20 cellular contexts compared by ENCODE assay signal in the genomic region with DNA sequence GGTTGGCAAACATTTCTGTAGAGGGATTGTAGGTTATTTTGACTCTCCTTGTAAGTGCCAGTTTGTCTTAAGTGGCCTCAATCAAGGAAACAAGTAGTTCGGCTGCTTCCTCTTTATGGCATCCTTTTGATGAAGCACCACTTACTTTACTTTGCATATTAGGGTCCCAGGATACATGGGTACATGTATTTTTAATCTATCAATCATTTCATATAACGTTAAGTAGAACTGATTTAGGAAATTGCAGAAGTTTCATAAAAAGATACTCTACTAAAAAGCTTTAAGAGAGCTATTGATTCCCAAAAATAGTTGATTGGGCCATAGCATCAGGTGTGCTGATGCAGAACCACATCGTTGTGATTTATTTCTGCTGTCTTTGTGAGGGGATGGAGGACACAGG. TPM values are rescaled to one million over a fixed set of nuclear protein-coding genes. Genes with fewer than 3 reads are reported as not detected.
A peak's percentile ranks its signal among the peaks of the same experiment; 100 is the strongest.
DNase-seq lines count a peak whose midpoint lies in the region; ATAC-seq and TF ChIP-seq lines count a peak whose summit lies in the region.
"Had no signal": no experiment of that assay in that cellular context is flagged by ENCODE, and none has a peak within 500 bp of the region (broad histone marks: within the 10 kb centered on the region; RNA-seq: fewer than 3 reads in every experiment).

No MANE protein-coding gene starts in this region.

- no peak for DNase-seq in activated T-cell treated with anti-CD3 and anti-CD28 coated beads, Interleukin-2, amount 50 U/mL, for 24 hours
- no peak for DNase-seq in activated T-cell treated with anti-CD3 and anti-CD28 coated beads, Interleukin-2, amount 50 U/mL, for 48 hours
- no peak for DNase-seq in activated naive CD4-positive, alpha-beta T cell treated with anti-CD3 and anti-CD28 coated beads, Interleukin-2, amount 50 U/mL, for 72 hours (ENCODE audit: low spot score in 2 of 2)
- DNase-seq in natural killer cell (no peak), DMS 273 treated with DMSO at 0.1 percent for 48 hours (lab: John Stamatoyannopoulos, UW) (no peak), NCI-H2107 (lab: John Stamatoyannopoulos, UW) (no peak), PC-9 (no peak)
- DNase-seq: ACHN; adrenal gland; H9; left colon; MM.1S; NCI-H1694; NCI-H446 treated with DMSO at 0.1 percent for 48 hours; occipital lobe; right cardiac atrium; stimulated activated naive CD4-positive, alpha-beta T cell treated with Interleukin-2 at 50 U/mL for 16 hours; SW 1271 had no signal

- no TSS peak for BruUV-seq in PC-9 (replicated peaks; lab: Mats Ljungman, UMichigan)

- CTCF ChIA-PET in PC-9 (lab: Charles Lee) = no interaction called here

- POLR2A ChIA-PET in PC-9 (lab: Charles Lee; ENCODE audit: unreplicated experiment) = no interaction called here

- no peaks in the 10 kb centered on the region for H3K27me3 Mint-ChIP-seq in activated T-cell treated with anti-CD3 and anti-CD28 coated beads, Interleukin-2, amount 50 U/mL, for 24 hours
- H3K27me3 Mint-ChIP-seq in natural killer cell (ENCODE audit: low read depth in 2 of 2) = no peaks in the 10 kb centered on the region

- peak overlapping the region; percentile 64 for H3K4me3 Mint-ChIP-seq in activated T-cell treated with anti-CD3 and anti-CD28 coated beads, Interleukin-2, amount 50 U/mL, for 24 hours
- peak overlapping the region; percentile 78 for H3K4me3 Mint-ChIP-seq in natural killer cell
- H3K4me3 Mint-ChIP-seq: H9 had no signal

- no peak overlapping the region for H2AFZ ChIP-seq in PC-9

- no peaks in the 10 kb centered on the region for H4K20me1 ChIP-seq in PC-9 (ENCODE audit: insufficient read depth)

- peaks cover 95% of the 10 kb centered on the region for H3K4me1 Mint-ChIP-seq in activated T-cell treated with anti-CD3 and anti-CD28 coated beads, Interleukin-2, amount 50 U/mL, for 24 hours (ENCODE audit: low read depth)
- H3K4me1 Mint-ChIP-seq in natural killer cell = peaks cover 100% of the 10 kb centered on the region in 2 donors

- no peaks in the 10 kb centered on the region for H3K9me3 ChIP-seq in PC-9 (ENCODE audit: insufficient read depth, low read depth)
- H3K9me3 ChIP-seq: adrenal gland, gastroesophageal sphincter had no signal

- no peak overlapping the region for H3K27ac ChIP-seq in PC-9
- H3K27ac ChIP-seq: adrenal gland, gastroesophageal sphincter had no signal

- H3K27me3 ChIP-seq in PC-9 (ENCODE audit: insufficient read depth, low read depth) = no peaks in the 10 kb centered on the region
- H3K27me3 ChIP-seq: adrenal gland, gastroesophageal sphincter had no signal

- no peaks in the 10 kb centered on the region for H3K9me2 ChIP-seq in PC-9 (ENCODE audit: insufficient read depth)

- peaks cover 40% of the 10 kb centered on the region for H3K4me1 ChIP-seq in PC-9 (replicated peaks; ENCODE audit: insufficient read depth)
- H3K4me1 ChIP-seq: adrenal gland had no signal

- H3K27ac Mint-ChIP-seq in activated T-cell treated with anti-CD3 and anti-CD28 coated beads, Interleukin-2, amount 50 U/mL, for 24 hours = peak overlapping the region; percentile 99
- H3K27ac Mint-ChIP-seq in activated naive CD4-positive, alpha-beta T cell treated with anti-CD3 and anti-CD28 coated beads, Interleukin-2, amount 50 U/mL, for 72 hours = peak overlapping the region; percentile 98
- H3K27ac Mint-ChIP-seq in natural killer cell = peak overlapping the region in 1 of 2 donors; percentile 99
- H3K27ac Mint-ChIP-seq: H9 had no signal

- H3K79me2 ChIP-seq in PC-9 (ENCODE audit: low read depth) = peaks cover 91% of the 10 kb centered on the region

- H3K36me3 Mint-ChIP-seq in activated T-cell treated with anti-CD3 and anti-CD28 coated beads, Interleukin-2, amount 50 U/mL, for 24 hours (ENCODE audit: low read depth) = peaks cover 40% of the 10 kb centered on the region
- H3K36me3 Mint-ChIP-seq in activated naive CD4-positive, alpha-beta T cell treated with anti-CD3 and anti-CD28 coated beads, Interleukin-2, amount 50 U/mL, for 72 hours = peaks cover 26 to 48% of the 10 kb centered on the region in 2 donors
- H3K36me3 Mint-ChIP-seq in natural killer cell = no peaks in the 10 kb centered on the region

- H3K4me3 ChIP-seq in PC-9 = no peak overlapping the region
- H3K4me3 ChIP-seq: adrenal gland, gastroesophageal sphincter had no signal

- H3K9me3 Mint-ChIP-seq in activated T-cell treated with anti-CD3 and anti-CD28 coated beads, Interleukin-2, amount 50 U/mL, for 24 hours = peaks cover 9% of the 10 kb centered on the region
- H3K9me3 Mint-ChIP-seq in activated naive CD4-positive, alpha-beta T cell treated with anti-CD3 and anti-CD28 coated beads, Interleukin-2, amount 50 U/mL, for 72 hours = peaks cover 7 to 8% of the 10 kb centered on the region in 2 donors
- no peaks in the 10 kb centered on the region for H3K9me3 Mint-ChIP-seq in natural killer cell
- H3K9me3 Mint-ChIP-seq: H9 had no signal

- no peaks in the 10 kb centered on the region for H3K36me3 ChIP-seq in PC-9 (ENCODE audit: low read depth)
- H3K36me3 ChIP-seq: adrenal gland, gastroesophageal sphincter had no signal

- H3F3A ChIP-seq in PC-9 (ENCODE audit: insufficient read depth, low read depth) = peaks cover 12% of the 10 kb centered on the region

- peak; percentile 16 for ATAC-seq in GM19455 (IDR thresholded peaks at IDR 0.05; ENCODE audit: unreplicated experiment)
- no peak for ATAC-seq in activated naive CD4-positive, alpha-beta T cell treated with anti-CD3 and anti-CD28 coated beads, Interleukin-2, amount 50 U/mL, for 72 hours
- ATAC-seq in natural killer cell = no peak
- ATAC-seq: gastroesophageal sphincter, left colon, right cardiac atrium had no signal

- no peak overlapping the region for H3K4me2 ChIP-seq in PC-9

- TF ChIP-seq CTCF in natural killer cell (IDR thresholded peaks at IDR 0.05) (no peak), PC-9 (conservative IDR thresholded peaks at IDR 0.05) (no peak)

- intact Hi-C loops in natural killer cell (cut with micrococcal nuclease) (loop anchor here (2.0 kb wide), 1 partner anchor 18 kb away; no protein-coding TSS in a partner anchor), PC-9 (cut with micrococcal nuclease; ENCODE audit: unreplicated experiment) (no loop called here)

RNA-seq across cellular contexts. Expression of a gene that starts 29.5 kb away (rescaled TPM):
- 100 to 1,000 TPM; 131 to 216 TPM for total RNA-seq in activated naive CD4-positive, alpha-beta T cell treated with anti-CD3 and anti-CD28 coated beads, Interleukin-2, amount 50 U/mL, for 72 hours
- total RNA-seq in natural killer cell (100 to 1,000 TPM; 610 to 756 (median 618) TPM), PC-9 (2021) (32.4 and 49.8 TPM in 2 replicates)
